In genomic region chr6:130847546-130847945, GRCh38 we compare ENCODE assay signal across 22 cellular contexts. TPM values are rescaled to one million over a fixed set of nuclear protein-coding genes. Genes with fewer than 3 reads are reported as not detected.
A peak's percentile ranks its signal among the peaks of the same experiment; 100 is the strongest.
DNase-seq lines count a peak whose midpoint lies in the region; ATAC-seq and TF ChIP-seq lines count a peak whose summit lies in the region.
"Had no signal": no experiment of that assay in that cellular context is flagged by ENCODE, and none has a peak within 500 bp of the region (broad histone marks: within the 10 kb centered on the region; RNA-seq: fewer than 3 reads in every experiment).

No MANE protein-coding gene starts in this region.

- H3K27ac Mint-ChIP-seq in naive B cell, result peak overlapping the region; percentile 32 to 92 (median 84)

- H3K9me3 Mint-ChIP-seq in naive B cell, result no peaks in the 10 kb centered on the region
- H3K9me3 Mint-ChIP-seq: CD8-positive, alpha-beta memory T cell; H9 had no signal

- no peak for TF ChIP-seq CTCF in coronary artery (IDR thresholded peaks at IDR 0.05)

- no peaks in the 10 kb centered on the region for H3K27me3 Mint-ChIP-seq in naive B cell

- peaks cover 27 to 40% (median 35%) of the 10 kb centered on the region in 3 donors for H3K4me1 Mint-ChIP-seq in naive B cell

- no peak overlapping the region for H3K27ac ChIP-seq in coronary artery

- H3K4me3 ChIP-seq in coronary artery, result peak overlapping the region; percentile 7

- H3K36me3 Mint-ChIP-seq in naive B cell, result peaks cover 0 to 3% of the 10 kb centered on the region in 2 donors

- DNase-seq in Right ventricle myocardium superior (no peak), left cardiac atrium (no peak), coronary artery (ENCODE audit: low spot score) (no peak), naive B cell (no peak), NCI-H1105 treated with DMSO at 0.1 percent for 48 hours (lab: John Stamatoyannopoulos, UW) (no peak), NAMALWA (ENCODE audit: low spot score) (no peak), GM03348 (ENCODE audit: low spot score) (no peak), Kasumi-1 (lab: John Stamatoyannopoulos, UW) (no peak)
- DNase-seq: 8988T; CD8-positive, alpha-beta memory T cell; DMS79; H9; IMR-90; NCI-H1417 treated with DMSO at 0.1 percent for 48 hours; NCI-H2029; NCI-H2171; NCI-H446 treated with DMSO at 0.1 percent for 48 hours; NK-92 treated with Interleukin-12 subunit alpha and Interleukin-12 subunit beta, amount 100 ng/mL, for 24 hours; OCI-M1 had no signal

- peak; percentile 53 for ATAC-seq in Right ventricle myocardium superior (ENCODE audit: poor library complexity)
- no peak for ATAC-seq in left cardiac atrium
- peak; percentile 59 to 66 for ATAC-seq in naive B cell (ENCODE audit: low read depth in 2 of 2)

- H3K4me3 Mint-ChIP-seq in naive B cell, result peak overlapping the region; percentile 34 to 84 (median 68)
- H3K4me3 Mint-ChIP-seq: CD8-positive, alpha-beta memory T cell; H9 had no signal

- intact Hi-C loops in Right ventricle myocardium superior (cut with DNase I), result no loop called here
- intact Hi-C loops in left cardiac atrium (cut with DNase I), result no loop called here

RNA-seq across cellular contexts. Expression of gene SMLR1, which starts 20.3 kb away (rescaled TPM):
- total RNA-seq in Right ventricle myocardium superior, result not detected
- total RNA-seq in left cardiac atrium, result not detected
- polyA plus RNA-seq in naive B cell (ENCODE audit: low read depth in 6 of 6), result not detected
- total RNA-seq: CD8-positive, alpha-beta memory T cell; H9; HT-29; IMR-90; SK-MEL-5 had no signal
- polyA plus RNA-seq: BJ; CD8-positive, alpha-beta memory T cell; IMR-90 had no signal

Comparison
In these comparisons a context has a peak if more than half of its experiments do, and no peak if none do; other contexts are left out.
1. ATAC-seq: peak in Right ventricle myocardium superior (single experiment) and naive B cell (2 of 2); none in left cardiac atrium (0 of 2).